Comparison of ENCODE assay signal across 1 cellular context in the genomic region with DNA sequence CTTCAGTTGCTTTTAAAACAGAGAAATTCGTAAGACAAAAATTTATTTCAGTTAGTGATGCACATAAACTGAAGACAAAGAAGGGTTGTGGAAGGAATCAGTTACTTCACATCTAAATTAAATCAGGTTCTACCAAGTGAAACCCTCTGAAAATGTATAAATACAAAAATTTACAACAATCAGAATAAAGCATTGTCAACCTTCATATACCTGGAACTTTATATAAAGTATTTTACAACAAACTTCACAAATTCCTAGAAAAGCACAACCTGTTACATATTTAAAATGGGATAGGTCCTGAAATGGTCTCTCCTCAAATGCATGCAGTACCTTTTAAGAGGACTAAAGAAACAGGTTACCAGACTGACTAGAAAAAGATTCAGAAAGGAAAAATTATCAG.
TF ChIP-seq lines count a peak whose summit lies in the region.

No MANE protein-coding gene starts in this region.

TF ChIP-seq in WTC11, 78 proteins besides CTCF, POLR2A, EP300 and RAD21 (continued from another document):
- TF ChIP-seq, protein P1, sequence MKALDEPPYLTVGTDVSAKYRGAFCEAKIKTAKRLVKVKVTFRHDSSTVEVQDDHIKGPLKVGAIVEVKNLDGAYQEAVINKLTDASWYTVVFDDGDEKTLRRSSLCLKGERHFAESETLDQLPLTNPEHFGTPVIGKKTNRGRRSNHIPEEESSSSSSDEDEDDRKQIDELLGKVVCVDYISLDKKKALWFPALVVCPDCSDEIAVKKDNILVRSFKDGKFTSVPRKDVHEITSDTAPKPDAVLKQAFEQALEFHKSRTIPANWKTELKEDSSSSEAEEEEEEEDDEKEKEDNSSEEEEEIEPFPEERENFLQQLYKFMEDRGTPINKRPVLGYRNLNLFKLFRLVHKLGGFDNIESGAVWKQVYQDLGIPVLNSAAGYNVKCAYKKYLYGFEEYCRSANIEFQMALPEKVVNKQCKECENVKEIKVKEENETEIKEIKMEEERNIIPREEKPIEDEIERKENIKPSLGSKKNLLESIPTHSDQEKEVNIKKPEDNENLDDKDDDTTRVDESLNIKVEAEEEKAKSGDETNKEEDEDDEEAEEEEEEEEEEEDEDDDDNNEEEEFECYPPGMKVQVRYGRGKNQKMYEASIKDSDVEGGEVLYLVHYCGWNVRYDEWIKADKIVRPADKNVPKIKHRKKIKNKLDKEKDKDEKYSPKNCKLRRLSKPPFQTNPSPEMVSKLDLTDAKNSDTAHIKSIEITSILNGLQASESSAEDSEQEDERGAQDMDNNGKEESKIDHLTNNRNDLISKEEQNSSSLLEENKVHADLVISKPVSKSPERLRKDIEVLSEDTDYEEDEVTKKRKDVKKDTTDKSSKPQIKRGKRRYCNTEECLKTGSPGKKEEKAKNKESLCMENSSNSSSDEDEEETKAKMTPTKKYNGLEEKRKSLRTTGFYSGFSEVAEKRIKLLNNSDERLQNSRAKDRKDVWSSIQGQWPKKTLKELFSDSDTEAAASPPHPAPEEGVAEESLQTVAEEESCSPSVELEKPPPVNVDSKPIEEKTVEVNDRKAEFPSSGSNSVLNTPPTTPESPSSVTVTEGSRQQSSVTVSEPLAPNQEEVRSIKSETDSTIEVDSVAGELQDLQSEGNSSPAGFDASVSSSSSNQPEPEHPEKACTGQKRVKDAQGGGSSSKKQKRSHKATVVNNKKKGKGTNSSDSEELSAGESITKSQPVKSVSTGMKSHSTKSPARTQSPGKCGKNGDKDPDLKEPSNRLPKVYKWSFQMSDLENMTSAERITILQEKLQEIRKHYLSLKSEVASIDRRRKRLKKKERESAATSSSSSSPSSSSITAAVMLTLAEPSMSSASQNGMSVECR (CRISPR knock-in tag; IDR thresholded peaks at IDR 0.05; ENCODE audit: borderline replicate concordance): no peak
- TF ChIP-seq NFE2L1 (CRISPR knock-in tag; IDR thresholded peaks at IDR 0.05) (no peak), NFATC4 (CRISPR knock-in tag; IDR thresholded peaks at IDR 0.05) (no peak), HMGA2 (CRISPR knock-in tag; IDR thresholded peaks at IDR 0.05) (no peak), ZNF396 (CRISPR knock-in tag; IDR thresholded peaks at IDR 0.05; ENCODE audit: borderline replicate concordance) (no peak)
